In the genomic region with DNA sequence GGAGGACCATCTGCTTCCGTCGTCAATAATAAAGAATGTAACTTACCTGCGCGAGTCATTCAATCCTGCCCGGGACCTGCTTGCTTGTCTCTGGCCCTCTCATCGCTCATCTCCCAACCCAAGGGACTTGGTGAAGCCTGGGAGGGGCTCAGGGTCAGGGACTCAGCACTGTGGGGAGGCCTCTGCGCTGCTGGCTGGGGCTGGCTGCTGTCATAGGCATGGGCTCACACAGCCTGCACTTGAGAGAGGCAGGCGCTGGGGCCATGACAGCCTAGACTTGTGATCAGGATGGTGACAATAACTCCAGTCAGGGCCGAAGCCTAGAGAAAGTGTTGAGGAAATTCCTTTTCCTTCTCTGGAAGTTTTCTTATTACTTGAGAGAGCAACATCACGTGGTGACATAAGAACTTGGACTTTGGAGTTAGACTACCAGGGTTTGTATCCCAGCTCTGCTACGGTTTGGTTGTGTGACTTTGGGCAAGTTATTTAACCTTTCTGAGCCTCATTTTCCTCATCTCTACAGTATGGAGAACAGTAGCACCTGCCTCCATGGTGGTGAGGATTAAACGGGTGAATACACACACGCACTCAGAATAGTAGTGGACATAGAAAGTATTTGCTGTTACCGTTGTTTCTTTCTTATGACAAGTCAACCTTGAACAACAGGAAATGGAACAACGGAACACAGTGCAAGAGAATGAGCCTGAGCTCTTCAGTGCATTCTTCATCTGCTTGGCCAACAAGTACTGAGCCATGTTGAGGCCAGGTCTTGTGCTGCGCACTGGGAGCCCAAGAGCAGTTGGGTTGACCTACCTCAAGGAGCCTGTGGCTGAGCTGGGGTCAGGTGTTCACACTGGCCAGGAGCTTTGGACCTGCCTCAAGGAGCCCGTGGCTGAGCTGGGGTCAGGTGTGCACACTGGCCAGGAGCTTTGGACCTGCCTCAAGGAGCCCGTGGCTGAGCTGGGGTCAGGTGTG, we compare ENCODE assay signal across 12 cellular contexts.
A peak's percentile ranks its signal among the peaks of the same experiment; 100 is the strongest.
DNase-seq lines count a peak whose midpoint lies in the region; ATAC-seq and TF ChIP-seq lines count a peak whose summit lies in the region.
"Had no signal": no experiment of that assay in that cellular context is flagged by ENCODE, and none has a peak within 500 bp of the region (broad histone marks: within the 10 kb centered on the region; RNA-seq: fewer than 3 reads in every experiment).

No MANE protein-coding gene starts in this region.

- H3K36me3 ChIP-seq in mucosa of rectum (ENCODE audit: control insufficient read depth in 2 of 2, insufficient read depth in 2 of 2, low read length in 2 of 2): peaks cover 11 to 27% of the 10 kb centered on the region in 2 donors
- H3K36me3 ChIP-seq in body of pancreas (replicated peaks in 1 of 2; ENCODE audit: insufficient read depth in 1 of 2, low read depth in 2 of 2): peaks cover 0 to 4% of the 10 kb centered on the region in 2 donors

- H3K9me3 ChIP-seq in mucosa of rectum (ENCODE audit: control insufficient read depth in 2 of 2, low read length in 2 of 2): no peaks in the 10 kb centered on the region
- H3K9me3 ChIP-seq in body of pancreas: no peaks in the 10 kb centered on the region

- no peak for TF ChIP-seq POLR2A in body of pancreas (IDR thresholded peaks at IDR 0.05)

- no peak for TF ChIP-seq CTCF in body of pancreas (IDR thresholded peaks at IDR 0.05)

- H3K27me3 ChIP-seq in mucosa of rectum (ENCODE audit: control insufficient read depth in 2 of 2, insufficient read depth in 2 of 2, low read length in 2 of 2) (no peaks in the 10 kb centered on the region), body of pancreas (no peaks in the 10 kb centered on the region)

- H3K9ac ChIP-seq in mucosa of rectum (ENCODE audit: low read depth in 1 of 2, low read length in 2 of 2): peak overlapping the region in 1 of 2 donors; percentile 44

- H3K4me1 ChIP-seq in mucosa of rectum (ENCODE audit: control insufficient read depth in 2 of 2, insufficient read depth in 2 of 2, low read length in 2 of 2) (peaks cover 8 to 12% of the 10 kb centered on the region in 2 donors), body of pancreas (peaks cover 13% of the 10 kb centered on the region)

- H3K4me3 ChIP-seq in mucosa of rectum (ENCODE audit: low read length in 2 of 2): peak overlapping the region in 1 of 2 donors; percentile 10
- no peak overlapping the region for H3K4me3 ChIP-seq in body of pancreas

- intact Hi-C loops in body of pancreas (cut with DNase I): loop anchor here (10.0 kb wide), 1 partner anchor 105 kb away; no protein-coding TSS in a partner anchor

- WGBS in body of pancreas, 2 donors: 88 to 93% methylated on average over 15 to 17 of the region's 18 CpGs

- DNase-seq in Kasumi-1 (lab: John Stamatoyannopoulos, UW) (no peak), body of pancreas (no peak), hippocampal formation (lab: John Stamatoyannopoulos, UW) (no peak)
- DNase-seq: DMS153, HFFc6, NCI-H1417, SIG-M5 had no signal

- H3K27ac ChIP-seq in mucosa of rectum (ENCODE audit: low read depth in 2 of 2, low read length in 2 of 2): peak overlapping the region; percentile 74 to 80
- H3K27ac ChIP-seq in body of pancreas: no peak overlapping the region

- peak; percentile 67 for ATAC-seq in GM18870 (IDR thresholded peaks at IDR 0.05; ENCODE audit: unreplicated experiment)
- ATAC-seq in GM21723 (IDR thresholded peaks at IDR 0.05; ENCODE audit: unreplicated experiment): peak; percentile 73
- peak; percentile 87 for ATAC-seq in HG03520 (IDR thresholded peaks at IDR 0.05; ENCODE audit: unreplicated experiment)
- no peak for ATAC-seq in body of pancreas
- ATAC-seq in HG02840 (IDR thresholded peaks at IDR 0.05; ENCODE audit: low FRiP score, unreplicated experiment): no peak

Comparison
In these comparisons a context has a peak if more than half of its experiments do, and no peak if none do; other contexts are left out.
1. ATAC-seq: peak in GM18870 (single experiment), GM21723 (single experiment) and HG03520 (single experiment); none in body of pancreas (single experiment) and HG02840 (single experiment).
2. H3K27ac ChIP-seq: peak in mucosa of rectum (2 of 2); none in body of pancreas (0 of 4).